Comparison of ENCODE assay signal across 1 cellular context in genomic region chr12:47811070-47811391, GRCh38.
TF ChIP-seq lines count a peak whose summit lies in the region.

No MANE protein-coding gene starts in this region.

TF ChIP-seq in IMR-90, 13 proteins besides CTCF, POLR2A, EP300 and RAD21:
- TF ChIP-seq FOS (IDR thresholded peaks at IDR 0.05; ENCODE audit: low read depth, low read length) (no peak), RFX5 (IDR thresholded peaks at IDR 0.05; ENCODE audit: low read depth, low read length) (no peak), RCOR1 (IDR thresholded peaks at IDR 0.05; ENCODE audit: insufficient replicate concordance, low read length) (no peak), BHLHE40 (IDR thresholded peaks at IDR 0.05; ENCODE audit: low read depth, low read length) (no peak), NFE2L2 (IDR thresholded peaks at IDR 0.05; ENCODE audit: low read depth, low read length) (no peak), USF2 (IDR thresholded peaks at IDR 0.05; ENCODE audit: low read depth, low read length) (0 out of 2 replicates have a peak, but pooled peaks have one; percentile 15), ELK1 (IDR thresholded peaks at IDR 0.05; ENCODE audit: borderline replicate concordance, low read depth, low read length) (no peak), MAFK (IDR thresholded peaks at IDR 0.05; ENCODE audit: low read depth, low read length) (no peak)
